In the genomic region with DNA sequence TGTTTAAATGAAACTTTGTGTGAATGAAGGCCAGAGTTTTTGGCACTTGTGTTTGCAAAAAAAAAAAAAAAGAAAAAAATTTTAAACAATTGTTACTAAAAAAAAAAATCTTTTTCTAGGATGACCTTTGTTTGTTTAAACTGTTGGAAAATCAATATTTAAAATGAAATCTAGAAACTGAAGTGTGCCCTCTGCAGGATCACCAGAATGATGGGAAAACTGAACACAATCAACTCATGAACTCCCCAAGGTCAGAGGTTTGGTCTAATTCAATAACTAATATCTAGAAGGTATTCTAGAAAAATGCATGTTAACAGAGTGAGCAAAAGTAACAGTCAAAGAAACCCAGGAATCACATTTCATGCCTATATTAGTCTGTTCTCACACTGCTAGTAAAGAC, we compare ENCODE assay signal across 25 cellular contexts.
DNase-seq lines count a peak whose midpoint lies in the region; ATAC-seq and TF ChIP-seq lines count a peak whose summit lies in the region.
"Had no signal": no experiment of that assay in that cellular context is flagged by ENCODE, and none has a peak within 500 bp of the region (broad histone marks: within the 10 kb centered on the region; RNA-seq: fewer than 3 reads in every experiment).

No MANE protein-coding gene starts in this region.

- H3K4me1 ChIP-seq in A673 (ENCODE audit: insufficient read depth, low read length, poor library complexity, severe bottlenecking) = no peaks in the 10 kb centered on the region
- H3K4me1 ChIP-seq in right lobe of liver = peaks cover 0 to 3% (median 0%) of the 10 kb centered on the region in 4 donors
- H3K4me1 ChIP-seq in GM23248 (ENCODE audit: insufficient read depth) = no peaks in the 10 kb centered on the region
- H3K4me1 ChIP-seq: ascending aorta; BLaER1 treated with 17β-estradiol and CSF1 and Interleukin-3, amounts not matched to agents 10 nM and 100 nM; SJSA1 had no signal

- H3K9me2 ChIP-seq in GM23248 (ENCODE audit: insufficient read depth) = no peaks in the 10 kb centered on the region

- no peak overlapping the region for H3K4me2 ChIP-seq in GM23248 (ENCODE audit: unreplicated experiment)
- H3K4me2 ChIP-seq: BLaER1 treated with 17β-estradiol and CSF1 and Interleukin-3, amounts not matched to agents 10 nM and 100 nM had no signal

- no peaks in the 10 kb centered on the region for H3F3A ChIP-seq in GM23248 (ENCODE audit: insufficient read depth)

- H3K27ac ChIP-seq in A673 (ENCODE audit: low read depth, low read length, poor library complexity, severe bottlenecking) = no peak overlapping the region
- no peak overlapping the region for H3K27ac ChIP-seq in right lobe of liver
- no peak overlapping the region for H3K27ac ChIP-seq in GM23248
- H3K27ac ChIP-seq: ascending aorta; BLaER1 treated with 17β-estradiol and CSF1 and Interleukin-3, amounts not matched to agents 10 nM and 100 nM; ovary; SJSA1 had no signal

- in situ Hi-C loops in GM23248 (cut with MboI) = no loop called here

- POLR2A ChIA-PET in A673 (lab: Charles Lee; ENCODE audit: low non-redundant PET) = no interaction called here

- H3K4me3 Mint-ChIP-seq in mesothelial cell of epicardium = no peak overlapping the region
- H3K4me3 Mint-ChIP-seq: activated CD8-positive, alpha-beta T cell treated with anti-CD3 and anti-CD28 coated beads, Interleukin-2, amount 10 ng/mL, durations not matched to agents 7 days and 5 days; activated naive CD8-positive, alpha-beta T cell; naive thymus-derived CD4-positive, alpha-beta T cell; type B pancreatic cell had no signal

- TF ChIP-seq CTCF in A673 (conservative IDR thresholded peaks at IDR 0.05; ENCODE audit: low read depth, low read length) = 0 out of 2 replicates have a peak, but pooled peaks have one; percentile 18
- TF ChIP-seq CTCF in LNCaP clone FGC (IDR thresholded peaks at IDR 0.05; ENCODE audit: control insufficient read depth, extremely low read depth, insufficient read depth) = peak; percentile 43
- TF ChIP-seq CTCF in choroid plexus epithelial cell (conservative IDR thresholded peaks at IDR 0.05; ENCODE audit: low read depth, low read length) = peak; percentile 29
- TF ChIP-seq CTCF in right lobe of liver (IDR thresholded peaks at IDR 0.05) = peak; percentile 25 to 54 (median 44)
- no peak for TF ChIP-seq CTCF in mesothelial cell of epicardium (IDR thresholded peaks at IDR 0.05; ENCODE audit: unreplicated experiment)

- H3K4me3 ChIP-seq in A673 (ENCODE audit: low read depth, low read length, poor library complexity, severe bottlenecking) = no peak overlapping the region
- no peak overlapping the region for H3K4me3 ChIP-seq in LNCaP clone FGC (ENCODE audit: low read depth, low read length)
- no peak overlapping the region for H3K4me3 ChIP-seq in choroid plexus epithelial cell (ENCODE audit: low read depth, low read length)
- peak overlapping the region in 1 of 3 donors; percentile 15 for H3K4me3 ChIP-seq in right lobe of liver
- no peak overlapping the region for H3K4me3 ChIP-seq in GM23248
- H3K4me3 ChIP-seq: ascending aorta; BLaER1 treated with 17β-estradiol and CSF1 and Interleukin-3, amounts not matched to agents 10 nM and 100 nM; ovary; SJSA1 had no signal

- H3K27ac Mint-ChIP-seq in mesothelial cell of epicardium = no peak overlapping the region
- H3K27ac Mint-ChIP-seq: activated CD8-positive, alpha-beta T cell treated with anti-CD3 and anti-CD28 coated beads, Interleukin-2, amount 10 ng/mL, durations not matched to agents 7 days and 5 days; activated naive CD8-positive, alpha-beta T cell; naive thymus-derived CD4-positive, alpha-beta T cell; type B pancreatic cell had no signal

- H3K27me3 ChIP-seq in A673 (replicated peaks; ENCODE audit: insufficient read depth, low read depth, low read length, poor library complexity) (no peaks in the 10 kb centered on the region), right lobe of liver (no peaks in the 10 kb centered on the region), GM23248 (replicated peaks; ENCODE audit: insufficient read depth) (no peaks in the 10 kb centered on the region)
- H3K27me3 ChIP-seq: ascending aorta; BLaER1 treated with 17β-estradiol and CSF1 and Interleukin-3, amounts not matched to agents 10 nM and 100 nM; ovary; SJSA1 had no signal

- DNase-seq in A673 (ENCODE audit: low spot score) = no peak
- peak; percentile 1 for DNase-seq in LNCaP clone FGC (ENCODE audit: low read depth)
- DNase-seq in choroid plexus epithelial cell (ENCODE audit: low read depth) = no peak
- no peak for DNase-seq in right lobe of liver
- no peak for DNase-seq in cardiac septum (ENCODE audit: low spot score)
- DNase-seq in GM23248 = no peak
- no peak for DNase-seq in mesothelial cell of epicardium (ENCODE audit: low spot score in 2 of 2, unreplicated experiment in 2 of 2)
- DNase-seq: activated CD8-positive, alpha-beta T cell treated with anti-CD3 and anti-CD28 coated beads, Interleukin-2, amount 10 ng/mL, durations not matched to agents 7 days and 5 days; central memory CD4-positive, alpha-beta T cell; DND-41; islet precursor cell; midbrain; naive thymus-derived CD4-positive, alpha-beta T cell; NCI-H1694 treated with DMSO at 0.1 percent for 48 hours; NCI-H526; ovary; retina; stimulated activated CD4-positive, alpha-beta T cell treated with anti-CD3 and anti-CD28 coated beads, Interleukin-2, amount 100 ng/mL, for 24 hours; T-helper 2 cell had no signal

- no peaks in the 10 kb centered on the region for H3K79me2 ChIP-seq in GM23248 (ENCODE audit: insufficient read depth)

- CTCF ChIA-PET in A673 (lab: Charles Lee) = no interaction called here

- ATAC-seq in right lobe of liver (peak; percentile 76 to 90 (median 84)), HG03432 (IDR thresholded peaks at IDR 0.05; ENCODE audit: unreplicated experiment) (no peak)
- ATAC-seq: activated CD8-positive, alpha-beta T cell treated with anti-CD3 and anti-CD28 coated beads, Interleukin-2, amount 10 ng/mL, durations not matched to agents 7 days and 5 days; naive thymus-derived CD4-positive, alpha-beta T cell had no signal

- H3K9me3 Mint-ChIP-seq in mesothelial cell of epicardium = peaks cover 11% of the 10 kb centered on the region

- H3K4me1 Mint-ChIP-seq in mesothelial cell of epicardium = no peaks in the 10 kb centered on the region

- no peaks in the 10 kb centered on the region for H4K20me1 ChIP-seq in GM23248 (ENCODE audit: insufficient read depth)
- H4K20me1 ChIP-seq: BLaER1 treated with 17β-estradiol and CSF1 and Interleukin-3, amounts not matched to agents 10 nM and 100 nM had no signal

- no TSS peak for BruUV-seq in A673 (replicated peaks; lab: Mats Ljungman, UMichigan)

- no peak for TF ChIP-seq POLR2A in right lobe of liver (IDR thresholded peaks at IDR 0.05)

- H3K36me3 ChIP-seq in A673 (ENCODE audit: insufficient read depth, low read length, poor library complexity, severe bottlenecking) (no peaks in the 10 kb centered on the region), right lobe of liver (no peaks in the 10 kb centered on the region), GM23248 (ENCODE audit: low read depth) (no peaks in the 10 kb centered on the region)
- H3K36me3 ChIP-seq: ascending aorta; BLaER1 treated with 17β-estradiol and CSF1 and Interleukin-3, amounts not matched to agents 10 nM and 100 nM; ovary; SJSA1 had no signal

- no peaks in the 10 kb centered on the region for H3K27me3 Mint-ChIP-seq in mesothelial cell of epicardium (ENCODE audit: low read depth)
- H3K27me3 Mint-ChIP-seq: activated naive CD8-positive, alpha-beta T cell; naive thymus-derived CD4-positive, alpha-beta T cell; type B pancreatic cell had no signal

- no peak overlapping the region for H3K9ac ChIP-seq in GM23248
- H3K9ac ChIP-seq: BLaER1 treated with 17β-estradiol and CSF1 and Interleukin-3, amounts not matched to agents 10 nM and 100 nM had no signal

- no peak overlapping the region for H2AFZ ChIP-seq in GM23248

- H3K9me3 ChIP-seq in A673 (ENCODE audit: low read depth, low read length, poor library complexity, severe bottlenecking) = no peaks in the 10 kb centered on the region
- H3K9me3 ChIP-seq in right lobe of liver = no peaks in the 10 kb centered on the region
- no peaks in the 10 kb centered on the region for H3K9me3 ChIP-seq in GM23248 (ENCODE audit: low read depth)
- H3K9me3 ChIP-seq: ascending aorta, ovary had no signal

- intact Hi-C loops in A673 (cut with micrococcal nuclease; ENCODE audit: unreplicated experiment) = no loop called here
- intact Hi-C loops in right lobe of liver (cut with DNase I) = no loop called here
- intact Hi-C loops in cardiac septum (cut with DNase I) = no loop called here

- no peaks in the 10 kb centered on the region for H3K36me3 Mint-ChIP-seq in mesothelial cell of epicardium
- H3K36me3 Mint-ChIP-seq: type B pancreatic cell had no signal
